ENCODE assay signal across 9 cellular contexts in the genomic region with DNA sequence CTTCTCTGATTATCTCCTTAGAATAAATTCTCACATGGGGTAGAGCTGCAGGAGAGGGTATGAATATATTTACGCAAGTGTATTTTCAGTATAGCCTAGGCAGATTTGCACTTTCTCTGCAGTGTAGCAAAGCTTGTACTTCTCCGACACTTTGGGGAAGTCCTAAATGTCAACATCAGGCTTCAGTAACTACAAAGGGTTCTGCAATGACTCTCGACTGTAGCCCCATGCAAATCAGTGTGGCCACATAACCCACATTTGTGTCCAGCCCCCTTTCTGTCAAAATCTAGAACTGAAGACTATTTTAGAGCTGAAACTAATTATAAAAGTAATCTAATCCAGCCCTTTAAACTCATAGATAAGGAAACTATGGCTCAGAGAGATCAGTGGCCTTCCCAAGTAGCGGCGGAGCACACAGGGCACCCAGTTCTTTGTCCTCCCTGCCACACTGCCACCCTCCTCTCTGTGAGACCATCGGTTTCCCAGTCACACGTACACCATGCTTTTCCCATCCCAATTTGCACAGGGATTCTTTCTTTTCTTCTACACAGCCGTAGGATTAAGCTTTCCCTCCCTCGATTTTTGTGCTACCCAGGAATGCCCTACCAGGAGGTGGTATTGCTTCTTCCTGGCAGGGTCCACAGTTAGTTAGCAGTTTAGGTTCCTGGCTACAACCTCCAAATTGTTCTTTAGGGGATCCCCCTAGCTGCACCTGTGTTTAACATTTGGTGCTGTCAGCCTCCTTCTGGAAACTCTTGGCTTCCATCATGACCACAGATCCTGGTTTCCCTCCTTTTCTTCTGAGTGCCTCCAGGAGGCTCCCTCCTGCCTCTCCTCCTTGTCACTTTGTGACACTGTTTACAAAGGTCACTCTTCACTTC. TPM values are rescaled to one million over a fixed set of nuclear protein-coding genes. Genes with fewer than 3 reads are reported as not detected.
DNase-seq lines count a peak whose midpoint lies in the region; ATAC-seq, FAIRE-seq and TF ChIP-seq lines count a peak whose summit lies in the region.
"Had no signal": no experiment of that assay in that cellular context is flagged by ENCODE, and none has a peak within 500 bp of the region (broad histone marks: within the 10 kb centered on the region; RNA-seq: fewer than 3 reads in every experiment).

No MANE protein-coding gene starts in this region.

- no peak overlapping the region for H3K14ac ChIP-seq in H1 (ENCODE audit: insufficient read length)

- H3K9me3 ChIP-seq in H1 (ENCODE audit: insufficient read depth in 2 of 2, low read depth in 1 of 2, low read length in 1 of 2): no peaks in the 10 kb centered on the region

- H3K56ac ChIP-seq in H1 (replicated peaks; ENCODE audit: insufficient read length, low read depth, low read length): no peak overlapping the region

- no peak overlapping the region for H2BK12ac ChIP-seq in H1 (ENCODE audit: low read depth, low read length)

- 0 out of 2 replicates have a peak overlapping the region, but pooled peaks have one; percentile 27 for H2AK5ac ChIP-seq in H1 (ENCODE audit: low read depth, low read length)

- TF ChIP-seq CTCF in H1 (IDR thresholded peaks at IDR 0.05; ENCODE audit: control extremely low read depth in 1 of 3, insufficient read depth in 1 of 3, low read depth in 1 of 3, low read length in 3 of 3): no peak

- no peak overlapping the region for H4K5ac ChIP-seq in H1 (ENCODE audit: insufficient read length, low read depth, low read length)

- DNase-seq in H1 (ENCODE audit: low read depth in 1 of 2, low spot score in 2 of 2) (no peak), NCI-H748 (lab: John Stamatoyannopoulos, UW; ENCODE audit: unreplicated experiment) (no peak), NCI-H2196 (lab: John Stamatoyannopoulos, UW; ENCODE audit: unreplicated experiment) (no peak), T-cell (no peak)
- no peak for DNase-seq in activated CD4-positive, alpha-beta T cell treated with anti-CD3 and anti-CD28 coated beads for 48 hours
- DNase-seq: islet precursor cell had no signal

- no peak overlapping the region for H2AFZ ChIP-seq in H1 (ENCODE audit: low read length)

- H2BK20ac ChIP-seq in H1 (ENCODE audit: low read length): no peak overlapping the region

- no peaks in the 10 kb centered on the region for H3K79me2 ChIP-seq in H1 (ENCODE audit: control insufficient read depth in 1 of 2, insufficient read depth in 2 of 2, low read length in 2 of 2)

- FAIRE-seq in H1 (lab: Jason Lieb, UNC): no peak

- no peak overlapping the region for H3K27ac Mint-ChIP-seq in T-cell

- 87% methylated on average over 9 of the region's 9 CpGs; no CpG with 5 or more reads in 1 of the 2 experiments for WGBS in H1 (ENCODE audit: extremely low coverage in 1 of 2, insufficient coverage in 1 of 2, insufficient read length in 1 of 2, insufficient replicate concordance in 2 of 2, low coverage in 1 of 2, low lambda C conversion rate in 2 of 2, missing lambda C conversion rate in 1 of 2), 2 experiments

- TF ChIP-seq EP300 in H1 (IDR thresholded peaks at IDR 0.05; ENCODE audit: borderline replicate concordance in 1 of 2, low read depth in 2 of 2, low read length in 2 of 2): no peak

- no peak overlapping the region for H2BK120ac ChIP-seq in H1 (replicated peaks; ENCODE audit: low read depth, low read length)

- H3K23me2 ChIP-seq in H1 (ENCODE audit: low read depth, low read length): no peaks in the 10 kb centered on the region

- TF ChIP-seq POLR2A in H1 (IDR thresholded peaks at IDR 0.05; ENCODE audit: control extremely low read depth in 1 of 2, low read depth in 2 of 2, low read length in 2 of 2): no peak

- ATAC-seq in GM18502 (IDR thresholded peaks at IDR 0.05; ENCODE audit: poor library complexity, unreplicated experiment) (peak; percentile 100), GM21367 (IDR thresholded peaks at IDR 0.05; ENCODE audit: unreplicated experiment) (peak; percentile 99), HG03342 (IDR thresholded peaks at IDR 0.05; ENCODE audit: unreplicated experiment) (peak; percentile 99), T-cell (replicated peaks in 1 of 4) (no peak)

- no peak overlapping the region for H4K8ac ChIP-seq in H1 (ENCODE audit: extremely low read depth, insufficient read depth, low read length)

- H4K91ac ChIP-seq in H1 (replicated peaks; ENCODE audit: insufficient read length, low read length): no peak overlapping the region

- H3K9ac ChIP-seq in H1 (replicated peaks in 1 of 4; ENCODE audit: extremely low read depth in 1 of 4, low read depth in 3 of 4, low read length in 3 of 4): no peak overlapping the region

- POLR2A ChIA-PET in H1 (lab: Charles Lee; ENCODE audit: partially characterized antibody): interaction anchor here (0.8 to 1.6 kb wide), 2 partner anchors 18 to 21 kb away, joined by 3 to 4 read pairs; no protein-coding TSS in a partner anchor
- POLR2A ChIA-PET in T-cell (lab: Charles Lee): interaction anchor here in 1 of 2 donors (0.6 kb wide), 1 partner anchor 913 kb away, joined by 8 read pairs; no protein-coding TSS in a partner anchor

- no peak overlapping the region for H3K4me2 ChIP-seq in H1 (ENCODE audit: insufficient read depth in 1 of 2, low read depth in 2 of 2, low read length in 2 of 2)

- H3K18ac ChIP-seq in H1 (ENCODE audit: extremely low read depth, low read length): no peak overlapping the region

- no peak overlapping the region for H3K4me3 Mint-ChIP-seq in T-cell

- no peak overlapping the region for H2BK5ac ChIP-seq in H1 (ENCODE audit: low read depth, low read length)

- H3K4me1 Mint-ChIP-seq in T-cell: peaks cover 0 to 4% (median 0%) of the 10 kb centered on the region in 3 donors

- H3K4me3 ChIP-seq in H1 (ENCODE audit: extremely low read depth in 1 of 4, insufficient read depth in 2 of 4, low read depth in 3 of 4, low read length in 4 of 4): no peak overlapping the region

- H4K20me1 ChIP-seq in H1 (replicated peaks in 1 of 2; ENCODE audit: control insufficient read depth in 1 of 2, insufficient read depth in 2 of 2, low read length in 2 of 2): no peaks in the 10 kb centered on the region

- peak in 1 of 2 experiments; percentile 16; a peak in 1 of 4 replicates for TF ChIP-seq RAD21 in H1 (IDR thresholded peaks at IDR 0.05 in 1 of 2, conservative IDR thresholded peaks at IDR 0.05 in 1 of 2; ENCODE audit: low read depth in 2 of 2, low read length in 2 of 2)

- no peaks in the 10 kb centered on the region for H3K9me3 Mint-ChIP-seq in T-cell

- H3K23ac ChIP-seq in H1 (ENCODE audit: insufficient read length): no peak overlapping the region

- H3K4me1 ChIP-seq in H1 (replicated peaks in 1 of 4; ENCODE audit: control insufficient read depth in 3 of 4, insufficient read depth in 4 of 4, low read length in 3 of 4): no peaks in the 10 kb centered on the region

- no peak overlapping the region for H3K27ac ChIP-seq in H1 (ENCODE audit: low read depth, low read length)

- H3K36me3 ChIP-seq in H1 (ENCODE audit: control insufficient read depth in 2 of 4, insufficient read depth in 4 of 4, low read length in 3 of 4): no peaks in the 10 kb centered on the region

- no peak overlapping the region for H2BK15ac ChIP-seq in H1 (ENCODE audit: low read length)

- peaks cover 14 to 26% of the 10 kb centered on the region in 2 donors for H3K27me3 Mint-ChIP-seq in T-cell

- H3K27me3 ChIP-seq in H1 (replicated peaks in 1 of 4; ENCODE audit: control insufficient read depth in 3 of 4, extremely low read depth in 1 of 4, insufficient read depth in 3 of 4, low read length in 3 of 4): no peaks in the 10 kb centered on the region

- H3K4ac ChIP-seq in H1 (replicated peaks; ENCODE audit: insufficient read length, low read depth, low read length): no peak overlapping the region

- H3K36me3 Mint-ChIP-seq in T-cell: no peaks in the 10 kb centered on the region

- no peaks in the 10 kb centered on the region; the same call in 1 of the 2 replicates for H3K79me1 ChIP-seq in H1 (ENCODE audit: low read depth, low read length)

- CTCF ChIA-PET in H1 (lab: Charles Lee; ENCODE audit: partially characterized antibody) (interaction anchor here (0.6 to 4.3 kb wide), 10 partner anchors 10 to 78 kb away, joined by 3 to 25 read pairs (median 4); no protein-coding TSS in a partner anchor), T-cell (lab: Charles Lee) (interaction anchor here in 1 of 2 donors (0.6 kb wide), 1 partner anchor 30 kb away, joined by 4 read pairs; no protein-coding TSS in a partner anchor)

TF ChIP-seq in H1, 55 proteins besides CTCF, POLR2A, EP300 and RAD21:
- TF ChIP-seq HDAC6 (IDR thresholded peaks at IDR 0.05; ENCODE audit: low read depth, low read length) (no peak), E2F6 (IDR thresholded peaks at IDR 0.05) (peak; percentile 35; the same call in 1 of the 2 replicates)

RNA-seq across cellular contexts. Expression of gene MRAS, which starts 22.9 kb away (rescaled TPM):
- total RNA-seq in H1 (2021; fragmentation: NEBNext Ultra II Directional; extraction: Animal tissue kit (Norgen Biotek cat#: 25700)): 15.6 and 16.2 TPM in 2 replicates
- 10.6 and 15.1 TPM in 2 replicates for polyA plus RNA-seq in H1 (2011; rRNA removed)
- polyA plus RNA-seq in H1 (2011; cell fraction: cytosol; rRNA removed): 10.6 TPM
- polyA plus RNA-seq in H1 (2011; cell fraction: nucleus; rRNA removed): 12.2 TPM
- polyA plus RNA-seq in H1 (2012, experiment 1 of 2): 10.5 to 14.7 TPM (median 12.3 TPM) in 4 replicates
- 4.4 TPM for polyA plus RNA-seq in H1 (2012, experiment 2 of 2)
- 10.0 TPM for polyA plus RNA-seq in H1 (2013, experiment 1 of 2)
- 9.6 TPM for polyA plus RNA-seq in H1 (2013, experiment 2 of 2)
- 14.3 and 17.3 TPM in 2 replicates for polyA minus RNA-seq in H1 (2011; rRNA and poly(A)+ RNA removed)
- 4.1 TPM for polyA minus RNA-seq in H1 (2011; cell fraction: cytosol; rRNA and poly(A)+ RNA removed)
- polyA minus RNA-seq in H1 (2011; cell fraction: nucleus; rRNA and poly(A)+ RNA removed): 9.0 TPM
- total RNA-seq in T-cell: under 1 TPM in 4 of 5 donors, not detected in 1; 0.28 to 0.49 (median 0.42) TPM

RNA-seq across cellular contexts. Expression of gene NME9, which starts 41.7 kb away (rescaled TPM):
- total RNA-seq in H1 (2021; fragmentation: NEBNext Ultra II Directional; extraction: Animal tissue kit (Norgen Biotek cat#: 25700)): not detected in 2 replicates
- 0.11 TPM in 1 of 2 replicates, not detected in the other for polyA plus RNA-seq in H1 (2011; rRNA removed)
- 0.35 TPM for polyA plus RNA-seq in H1 (2011; cell fraction: cytosol; rRNA removed)
- polyA plus RNA-seq in H1 (2011; cell fraction: nucleus; rRNA removed): 0.74 TPM
- 0.23 to 0.76 TPM (median 0.30 TPM) in 4 replicates for polyA plus RNA-seq in H1 (2012, experiment 1 of 2)
- not detected for polyA plus RNA-seq in H1 (2012, experiment 2 of 2)
- polyA plus RNA-seq in H1 (2013, experiment 1 of 2): 0.20 TPM
- polyA plus RNA-seq in H1 (2013, experiment 2 of 2): 0.11 TPM
- polyA minus RNA-seq in H1 (2011; rRNA and poly(A)+ RNA removed): 0.54 and 1.4 TPM in 2 replicates
- polyA minus RNA-seq in H1 (2011; cell fraction: cytosol; rRNA and poly(A)+ RNA removed): not detected
- 1.2 TPM for polyA minus RNA-seq in H1 (2011; cell fraction: nucleus; rRNA and poly(A)+ RNA removed)
- total RNA-seq in T-cell: 1 to 10 TPM in 1 of 5 donors, under 1 TPM in 4; 0.51 to 1.3 (median 0.88) TPM

Comparison
In these comparisons a context has a peak if more than half of its experiments do, and no peak if none do; other contexts are left out.
1. ATAC-seq: peak in GM18502 (single experiment), GM21367 (single experiment) and HG03342 (single experiment); none in T-cell (0 of 4).
2. RNA of gene MRAS, which starts 22.9 kb away (total RNA-seq): 15.6 to 16.2 TPM in H1; 0.28 to 0.49 TPM in T-cell; every median in the first group is over 10 times any median in the second.